Comparison of ENCODE assay signal across 1 cellular context in the genomic region with DNA sequence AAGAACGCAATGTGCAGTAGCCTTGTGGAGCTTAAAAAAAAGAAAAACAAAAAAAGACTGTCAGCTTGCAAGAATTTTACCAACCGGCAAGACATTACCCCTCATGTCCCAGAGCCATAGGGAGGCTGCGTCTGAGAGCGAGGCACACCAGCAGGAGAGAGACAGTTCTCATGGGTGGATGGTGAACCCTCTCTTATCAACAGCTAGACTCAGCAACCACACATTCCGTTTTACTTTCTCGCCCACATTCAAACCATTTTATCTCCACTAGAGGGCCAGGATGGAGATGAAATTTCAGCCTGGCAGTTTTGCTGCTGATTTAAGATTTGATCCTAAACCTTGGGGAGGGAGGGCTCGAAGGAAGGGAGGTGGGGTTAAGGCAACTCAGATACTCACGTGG.
TF ChIP-seq lines count a peak whose summit lies in the region.

No MANE protein-coding gene starts in this region.

TF ChIP-seq in K562, 482 proteins besides CTCF, POLR2A, EP300 and RAD21 (continued from another document):
- TF ChIP-seq, protein P1, sequence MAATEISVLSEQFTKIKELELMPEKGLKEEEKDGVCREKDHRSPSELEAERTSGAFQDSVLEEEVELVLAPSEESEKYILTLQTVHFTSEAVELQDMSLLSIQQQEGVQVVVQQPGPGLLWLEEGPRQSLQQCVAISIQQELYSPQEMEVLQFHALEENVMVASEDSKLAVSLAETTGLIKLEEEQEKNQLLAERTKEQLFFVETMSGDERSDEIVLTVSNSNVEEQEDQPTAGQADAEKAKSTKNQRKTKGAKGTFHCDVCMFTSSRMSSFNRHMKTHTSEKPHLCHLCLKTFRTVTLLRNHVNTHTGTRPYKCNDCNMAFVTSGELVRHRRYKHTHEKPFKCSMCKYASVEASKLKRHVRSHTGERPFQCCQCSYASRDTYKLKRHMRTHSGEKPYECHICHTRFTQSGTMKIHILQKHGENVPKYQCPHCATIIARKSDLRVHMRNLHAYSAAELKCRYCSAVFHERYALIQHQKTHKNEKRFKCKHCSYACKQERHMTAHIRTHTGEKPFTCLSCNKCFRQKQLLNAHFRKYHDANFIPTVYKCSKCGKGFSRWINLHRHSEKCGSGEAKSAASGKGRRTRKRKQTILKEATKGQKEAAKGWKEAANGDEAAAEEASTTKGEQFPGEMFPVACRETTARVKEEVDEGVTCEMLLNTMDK (IDR thresholded peaks at IDR 0.05; ENCODE audit: borderline replicate concordance, insufficient read depth, low read depth, low read length, poor library complexity, severe bottlenecking), result peak; percentile 34
